23 cellular contexts compared by ENCODE assay signal in the genomic region with DNA sequence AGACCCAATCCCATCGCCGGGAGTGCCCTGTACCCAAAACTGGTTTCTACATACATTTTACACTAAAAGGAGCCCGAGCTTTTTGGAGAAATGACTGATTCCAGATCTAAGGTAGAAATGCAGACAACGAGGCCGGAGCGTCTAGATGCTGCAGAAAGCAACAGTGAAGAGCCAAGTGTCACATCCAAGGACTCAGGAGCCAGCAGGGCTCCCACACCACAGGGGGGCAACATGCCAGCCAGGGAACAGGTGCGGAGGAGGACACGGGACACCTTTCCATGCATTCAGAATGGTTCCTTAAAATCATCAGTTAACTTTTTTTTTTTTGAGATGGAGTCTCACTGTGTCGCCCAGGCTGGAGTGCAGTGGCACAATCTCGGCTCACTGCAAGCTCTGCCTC. TPM values are rescaled to one million over a fixed set of nuclear protein-coding genes. Genes with fewer than 3 reads are reported as not detected.
DNase-seq lines count a peak whose midpoint lies in the region; ATAC-seq and TF ChIP-seq lines count a peak whose summit lies in the region.
"Had no signal": no experiment of that assay in that cellular context is flagged by ENCODE, and none has a peak within 500 bp of the region (broad histone marks: within the 10 kb centered on the region; RNA-seq: fewer than 3 reads in every experiment).

No MANE protein-coding gene starts in this region.

- TF ChIP-seq POLR2A in Peyer's patch (IDR thresholded peaks at IDR 0.05) = no peak

- H3K4me1 Mint-ChIP-seq in naive B cell = peaks cover 15 to 29% (median 26%) of the 10 kb centered on the region in 3 donors
- peaks cover 19 to 45% of the 10 kb centered on the region in 2 donors for H3K4me1 Mint-ChIP-seq in stimulated activated naive B cell treated with anti-CD40 and anti-IgM and Interleukin-4, amounts not matched to agents 10 μg/mL and 1 μg/mL and 100 μg/mL, for 72 hours
- peaks cover 26% of the 10 kb centered on the region for H3K4me1 Mint-ChIP-seq in activated T-cell treated with anti-CD3 and anti-CD28 coated beads, Interleukin-2, amount 50 U/mL, for 24 hours (ENCODE audit: low read depth)
- H3K4me1 Mint-ChIP-seq: GM23338 had no signal

- peak overlapping the region in 6 of 8 donors; percentile 19 to 68 (median 42) for H3K4me3 Mint-ChIP-seq in naive B cell
- H3K4me3 Mint-ChIP-seq in stimulated activated naive B cell treated with anti-CD40 and anti-IgM and Interleukin-4, amounts not matched to agents 10 μg/mL and 1 μg/mL and 100 μg/mL, for 72 hours = no peak overlapping the region
- H3K4me3 Mint-ChIP-seq in activated T-cell treated with anti-CD3 and anti-CD28 coated beads, Interleukin-2, amount 50 U/mL, for 24 hours = no peak overlapping the region
- H3K4me3 Mint-ChIP-seq: CD4-positive, CD25-positive, alpha-beta regulatory T cell; CD8-positive, alpha-beta T cell; GM23338; H9 had no signal

- H3K27ac Mint-ChIP-seq in naive B cell = peak overlapping the region in 4 of 6 donors; percentile 62 to 94 (median 86)
- H3K27ac Mint-ChIP-seq in stimulated activated naive B cell treated with anti-CD40 and anti-IgM and Interleukin-4, amounts not matched to agents 10 μg/mL and 1 μg/mL and 100 μg/mL, for 72 hours = peak overlapping the region; percentile 75
- no peak overlapping the region for H3K27ac Mint-ChIP-seq in activated T-cell treated with anti-CD3 and anti-CD28 coated beads, Interleukin-2, amount 50 U/mL, for 24 hours
- H3K27ac Mint-ChIP-seq: CD4-positive, CD25-positive, alpha-beta regulatory T cell; CD8-positive, alpha-beta T cell; GM23338; H9 had no signal

- H3K27me3 ChIP-seq in Peyer's patch (no peaks in the 10 kb centered on the region), dorsolateral prefrontal cortex (no peaks in the 10 kb centered on the region)

- H3K36me3 ChIP-seq in Peyer's patch = no peaks in the 10 kb centered on the region

- no peak for ATAC-seq in naive B cell (ENCODE audit: low read depth in 2 of 2)
- no peak for ATAC-seq in stimulated activated naive B cell treated with anti-CD40 and anti-IgM and Interleukin-4, amounts not matched to agents 10 μg/mL and 1 μg/mL and 100 μg/mL, for 72 hours (replicated peaks)
- ATAC-seq: A549; CD8-positive, alpha-beta T cell; GM12878; GM23338; HCT116 had no signal

- no peaks in the 10 kb centered on the region for H3K27me3 Mint-ChIP-seq in naive B cell
- peaks cover 0 to 4% of the 10 kb centered on the region in 2 donors for H3K27me3 Mint-ChIP-seq in stimulated activated naive B cell treated with anti-CD40 and anti-IgM and Interleukin-4, amounts not matched to agents 10 μg/mL and 1 μg/mL and 100 μg/mL, for 72 hours
- H3K27me3 Mint-ChIP-seq in activated T-cell treated with anti-CD3 and anti-CD28 coated beads, Interleukin-2, amount 50 U/mL, for 24 hours = peaks cover 21% of the 10 kb centered on the region
- H3K27me3 Mint-ChIP-seq: CD4-positive, CD25-positive, alpha-beta regulatory T cell had no signal

- no peak for TF ChIP-seq CTCF in Peyer's patch (IDR thresholded peaks at IDR 0.05)
- no peak for TF ChIP-seq CTCF in dorsolateral prefrontal cortex (IDR thresholded peaks at IDR 0.05 in 54 of 56, conservative IDR thresholded peaks at IDR 0.05 in 2 of 56; ENCODE audit: low read depth in 1 of 56, partially characterized antibody in 56 of 56)

- H3K27ac ChIP-seq in Peyer's patch (no peak overlapping the region), dorsolateral prefrontal cortex (no peak overlapping the region)
- H3K27ac ChIP-seq: 22Rv1, A549 had no signal

- DNase-seq in NCI-H2171 treated with DMSO at 0.1 percent for 48 hours (lab: John Stamatoyannopoulos, UW) (peak; percentile 9), NCI-H2171 (lab: John Stamatoyannopoulos, UW) (no peak), Peyer's patch (peak in 2 of 3 donors; percentile 12 to 30), naive B cell (no peak), DMS79 (lab: John Stamatoyannopoulos, UW) (no peak), dorsolateral prefrontal cortex (no peak)
- DNase-seq in stimulated activated naive B cell treated with anti-CD40 and anti-IgM and Interleukin-4, amounts not matched to agents 10 μg/mL and 1 μg/mL and 100 μg/mL, for 72 hours = no peak
- DNase-seq in activated T-cell treated with anti-CD3 and anti-CD28 coated beads, Interleukin-2, amount 50 U/mL, for 24 hours = no peak
- DNase-seq: ACHN; AML-193; C1 segment of cervical spinal cord; Caco-2; CD4-positive, CD25-positive, alpha-beta regulatory T cell; CD8-positive, alpha-beta T cell; DMS153; EL; GDM1; H9 had no signal

- intact Hi-C loops in dorsolateral prefrontal cortex (cut with DNase I) = no loop called here

- peaks cover 0 to 2% (median 0%) of the 10 kb centered on the region in 7 donors for H3K9me3 Mint-ChIP-seq in naive B cell
- peaks cover 3 to 9% of the 10 kb centered on the region in 2 donors for H3K9me3 Mint-ChIP-seq in stimulated activated naive B cell treated with anti-CD40 and anti-IgM and Interleukin-4, amounts not matched to agents 10 μg/mL and 1 μg/mL and 100 μg/mL, for 72 hours
- H3K9me3 Mint-ChIP-seq in activated T-cell treated with anti-CD3 and anti-CD28 coated beads, Interleukin-2, amount 50 U/mL, for 24 hours = peaks cover 15% of the 10 kb centered on the region

- H3K4me1 ChIP-seq in Peyer's patch = peaks cover 0 to 10% (median 0%) of the 10 kb centered on the region in 4 donors
- H3K4me1 ChIP-seq: A549, Caco-2 had no signal

- H3K36me3 Mint-ChIP-seq in naive B cell = no peaks in the 10 kb centered on the region
- H3K36me3 Mint-ChIP-seq in stimulated activated naive B cell treated with anti-CD40 and anti-IgM and Interleukin-4, amounts not matched to agents 10 μg/mL and 1 μg/mL and 100 μg/mL, for 72 hours = peaks cover 0 to 5% of the 10 kb centered on the region in 2 donors
- no peaks in the 10 kb centered on the region for H3K36me3 Mint-ChIP-seq in activated T-cell treated with anti-CD3 and anti-CD28 coated beads, Interleukin-2, amount 50 U/mL, for 24 hours (ENCODE audit: low read depth)
- H3K36me3 Mint-ChIP-seq: CD4-positive, CD25-positive, alpha-beta regulatory T cell; CD8-positive, alpha-beta T cell had no signal

- no peak overlapping the region for H3K4me3 ChIP-seq in Peyer's patch
- H3K4me3 ChIP-seq in dorsolateral prefrontal cortex = no peak overlapping the region
- H3K4me3 ChIP-seq: A549, GM12878, GM23338 had no signal

- no peaks in the 10 kb centered on the region for H3K9me3 ChIP-seq in Peyer's patch
- H3K9me3 ChIP-seq: Caco-2 had no signal

RNA-seq across cellular contexts. Expression of a gene that starts 23.1 kb away (rescaled TPM):
- total RNA-seq in Peyer's patch (10 to 100 TPM; 35.3 to 56.1 (median 43.8) TPM), dorsolateral prefrontal cortex (10 to 100 TPM in 47 of 120 experiments, 1 to 10 TPM in 73; 4.6 to 17.2 (median 9.3) TPM)
- under 1 TPM in 1 of 6 donors, not detected in 5; 0.37 TPM for polyA plus RNA-seq in naive B cell (ENCODE audit: low read depth in 6 of 6)
- polyA plus RNA-seq: CD4-positive, CD25-positive, alpha-beta regulatory T cell had no signal

RNA-seq across cellular contexts. Expression of a gene that starts 47.6 kb away (rescaled TPM):
- total RNA-seq in Peyer's patch (10 to 100 TPM; 33.8 to 45.7 (median 39.2) TPM), dorsolateral prefrontal cortex (1 to 10 TPM in 106 of 120 experiments, under 1 TPM in 14; 0.75 to 5.2 (median 1.7) TPM)
- polyA plus RNA-seq in naive B cell (ENCODE audit: low read depth in 6 of 6) = 1 to 10 TPM; 2.4 to 6.2 (median 4.1) TPM

Comparison
In these comparisons a context has a peak if more than half of its experiments do, and no peak if none do; other contexts are left out.
1. DNase-seq: peak in NCI-H2171 treated with DMSO at 0.1 percent for 48 hours (single experiment) and Peyer's patch (2 of 3); none in NCI-H2171 (single experiment), naive B cell (single experiment), stimulated activated naive B cell treated with anti-CD40 and anti-IgM and Interleukin-4, amounts not matched to agents 10 μg/mL and 1 μg/mL and 100 μg/mL, for 72 hours (single experiment), activated T-cell treated with anti-CD3 and anti-CD28 coated beads, Interleukin-2, amount 50 U/mL, for 24 hours (single experiment), DMS79 (single experiment) and dorsolateral prefrontal cortex (0 of 10).
2. H3K4me3 Mint-ChIP-seq: peak in naive B cell (6 of 8); none in stimulated activated naive B cell treated with anti-CD40 and anti-IgM and Interleukin-4, amounts not matched to agents 10 μg/mL and 1 μg/mL and 100 μg/mL, for 72 hours (0 of 2) and activated T-cell treated with anti-CD3 and anti-CD28 coated beads, Interleukin-2, amount 50 U/mL, for 24 hours (single experiment).
3. RNA of a gene that starts 47.6 kb away (total RNA-seq): 33.8 to 45.7 TPM in Peyer's patch; 0.75 to 5.2 TPM in dorsolateral prefrontal cortex; every median in the first group is over 4 times any median in the second.